25 cellular contexts compared by ENCODE assay signal in the genomic region with DNA sequence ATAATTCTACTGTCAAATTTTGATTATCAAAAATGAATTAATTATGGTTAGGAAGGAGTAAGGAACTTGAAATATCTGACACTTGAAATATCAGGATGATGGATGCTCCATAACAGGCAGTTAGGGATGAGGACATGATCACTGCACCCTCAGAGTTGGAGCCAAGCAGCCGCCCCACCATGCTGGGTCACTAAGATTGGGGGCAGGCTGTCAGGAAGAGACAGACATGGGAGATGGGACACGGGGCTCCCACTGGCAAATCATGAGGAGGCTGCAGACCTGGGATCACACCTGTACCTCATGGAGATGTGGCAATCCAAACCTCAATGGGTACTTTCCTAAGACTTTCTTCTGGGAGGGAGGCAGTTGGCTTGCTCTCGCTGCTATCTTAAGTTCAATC.
"Had no signal": no experiment of that assay in that cellular context is flagged by ENCODE, and none has a peak within 500 bp of the region (broad histone marks: within the 10 kb centered on the region; RNA-seq: fewer than 3 reads in every experiment).

No MANE protein-coding gene starts in this region.

- H3K27me3 ChIP-seq: stomach, suprapubic skin, testis, thyroid gland, tibial artery, transverse colon, upper lobe of left lung, upper lobe of right lung, uterus, vagina had no signal

- H3K9me3 ChIP-seq: stomach, suprapubic skin, testis, thoracic aorta, thyroid gland, tibial artery, transverse colon, upper lobe of left lung, upper lobe of right lung, uterus, vagina had no signal

- ATAC-seq: stimulated activated effector memory CD8-positive, alpha-beta T cell treated with anti-CD3 and anti-CD28 coated beads, Interleukin-12 subunit alpha, Interleukin-12 subunit beta, amount 100 ng/mL, for 72 hours; stimulated activated memory B cell treated with anti-CD40 and anti-IgM and Interleukin-4, amounts not matched to agents 10 μg/mL and 1 μg/mL and 100 μg/mL, for 72 hours; stimulated activated naive B cell treated with anti-CD40 and anti-IgM and Interleukin-4, amounts not matched to agents 10 μg/mL and 1 μg/mL and 100 μg/mL, for 72 hours; stimulated activated naive CD8-positive, alpha-beta T cell treated with anti-CD3 and anti-CD28 coated beads, Interleukin-15, amount 100 ng/mL, for 72 hours; stimulated activated naive CD8-positive, alpha-beta T cell treated with anti-CD3 and anti-CD28 coated beads, Interleukin-15, Interleukin-2, amounts not matched to agents 100 U/mL and 50 U/mL, for 24 hours; upper lobe of right lung had no signal

- H3K36me3 ChIP-seq: stomach, suprapubic skin, thoracic aorta, thyroid gland, tibial artery, transverse colon, upper lobe of left lung, upper lobe of right lung, uterus, vagina had no signal

- H3K4me3 ChIP-seq: stomach, suprapubic skin, testis, thoracic aorta, thyroid gland, tibial artery, transverse colon, upper lobe of left lung, upper lobe of right lung, uterus, vagina had no signal

- DNase-seq: stimulated activated CD4-positive, alpha-beta T cell treated with anti-CD3 and anti-CD28 coated beads, Interleukin-2, amount 100 ng/mL, for 48 hours; stimulated activated CD4-positive, alpha-beta T cell treated with anti-CD3 and anti-CD28 coated beads, Interleukin-4, amount 100 ng/mL, for 1 hour; stimulated activated CD4-positive, alpha-beta T cell treated with anti-CD3 and anti-CD28 coated beads, Interleukin-4, amount 100 ng/mL, for 24 hours; stimulated activated CD4-positive, alpha-beta T cell treated with anti-CD3 and anti-CD28 coated beads, Interleukin-4, amount 100 ng/mL, for 4 hours; stimulated activated CD8-positive, alpha-beta memory T cell treated with anti-CD3 and anti-CD28 coated beads, Interleukin-4, amount 100 ng/mL, for 48 hours; stimulated activated naive B cell treated with anti-CD40 and anti-IgM and Interleukin-4, amounts not matched to agents 10 μg/mL and 1 μg/mL and 100 μg/mL, for 72 hours; stimulated activated naive CD4-positive, alpha-beta T cell; stimulated activated naive CD4-positive, alpha-beta T cell treated with Interleukin-2 at 50 U/mL for 16 hours; stimulated activated naive CD8-positive, alpha-beta T cell treated with anti-CD3 and anti-CD28 coated beads, Interleukin-15, amount 100 ng/mL, for 72 hours; stimulated activated naive CD8-positive, alpha-beta T cell treated with anti-CD3 and anti-CD28 coated beads, Interleukin-15, Interleukin-2, amounts not matched to agents 100 U/mL and 50 U/mL, for 24 hours; stomach; substantia nigra; testis; thyroid gland; tibial artery; transverse colon; trophoblast cell; upper lobe of left lung; upper lobe of right lung; uterus had no signal

- H3K4me1 ChIP-seq: stomach, suprapubic skin, testis, thyroid gland, tibial artery, transverse colon, upper lobe of left lung, upper lobe of right lung, uterus, vagina had no signal

- H3K27ac ChIP-seq: stomach, suprapubic skin, testis, thoracic aorta, thyroid gland, tibial artery, transverse colon, upper lobe of left lung, upper lobe of right lung, uterus, vagina had no signal
